33 cellular contexts compared by ENCODE assay signal in genomic region chr6:21995318-21995717, GRCh38.
"Had no signal": no experiment of that assay in that cellular context is flagged by ENCODE, and none has a peak within 500 bp of the region (broad histone marks: within the 10 kb centered on the region; RNA-seq: fewer than 3 reads in every experiment).

No MANE protein-coding gene starts in this region.

- H3K4me1 ChIP-seq: breast epithelium, foreskin keratinocyte had no signal

- H3K27me3 Mint-ChIP-seq: activated CD8-positive, alpha-beta T cell treated with anti-CD3 and anti-CD28 coated beads for 36 hours; activated naive CD4-positive, alpha-beta T cell treated with anti-CD3 and anti-CD28 coated beads, Interleukin-2, amount 10 ng/mL, durations not matched to agents 7 days and 5 days; brain; central memory CD8-positive, alpha-beta T cell; dendritic cell treated with granulocyte-macrophage colony-stimulating factor and Interleukin-4, amounts not matched to agents 40 ng/mL and 50 ng/mL, for 4 days had no signal

- H3K9me3 ChIP-seq: ascending aorta, breast epithelium, esophagus muscularis mucosa, gastrocnemius medialis, heart left ventricle had no signal

- H3K27ac ChIP-seq: ascending aorta, breast epithelium, coronary artery, dorsolateral prefrontal cortex, esophagus muscularis mucosa, foreskin keratinocyte, gastrocnemius medialis, heart left ventricle, WERI-Rb-1 had no signal

- H3K36me3 Mint-ChIP-seq: activated naive CD4-positive, alpha-beta T cell treated with anti-CD3 and anti-CD28 coated beads, Interleukin-2, amount 10 ng/mL, durations not matched to agents 7 days and 5 days; activated naive CD4-positive, alpha-beta T cell treated with anti-CD3 and anti-CD28 coated beads, Interleukin-2, amount 50 U/mL, for 72 hours; activated naive CD8-positive, alpha-beta T cell treated with anti-CD3 and anti-CD28 coated beads, Interleukin-2, amount 10 ng/mL, durations not matched to agents 7 days and 5 days had no signal

- H3K27ac Mint-ChIP-seq: activated B cell treated with CpG ODN at 0.5 μM for 24 hours; activated CD8-positive, alpha-beta T cell treated with anti-CD3 and anti-CD28 coated beads for 36 hours; activated naive CD4-positive, alpha-beta T cell treated with anti-CD3 and anti-CD28 coated beads, Interleukin-2, amount 10 ng/mL, durations not matched to agents 7 days and 5 days; activated naive CD4-positive, alpha-beta T cell treated with anti-CD3 and anti-CD28 coated beads, Interleukin-2, amount 50 U/mL, for 72 hours; activated naive CD8-positive, alpha-beta T cell treated with anti-CD3 and anti-CD28 coated beads, Interleukin-2, amount 10 ng/mL, durations not matched to agents 7 days and 5 days; dendritic cell treated with granulocyte-macrophage colony-stimulating factor and Interleukin-4, amounts not matched to agents 40 ng/mL and 50 ng/mL, for 4 days; T-helper 17 cell; T-helper 2 cell treated with Interferon-gamma antibody and Interleukin-4, amounts not matched to agents 5 μg/mL and 100 μg/mL, for 36 hours had no signal

- DNase-seq: activated B cell treated with CpG ODN at 0.5 μM for 24 hours; activated CD4-positive, alpha-beta T cell treated with anti-CD3 and anti-CD28 coated beads for 48 hours; activated CD4-positive, alpha-beta T cell treated with anti-CD3 and anti-CD28 coated beads, Interleukin-2, amount 50 U/mL, for 1 hour; activated CD4-positive, alpha-beta T cell treated with anti-CD3 and anti-CD28 coated beads, Interleukin-2, amount 50 U/mL, for 48 hours; activated CD8-positive, alpha-beta memory T cell treated with anti-CD3 and anti-CD28 coated beads for 24 hours; activated CD8-positive, alpha-beta T cell treated with anti-CD3 and anti-CD28 coated beads for 36 hours; activated gamma-delta T cell; activated naive CD4-positive, alpha-beta T cell; activated naive CD4-positive, alpha-beta T cell treated with anti-CD3 and anti-CD28 coated beads, Interleukin-2, amount 10 ng/mL, durations not matched to agents 7 days and 5 days; activated naive CD8-positive, alpha-beta T cell treated with anti-CD3 and anti-CD28 coated beads, Interleukin-2, amount 10 ng/mL, durations not matched to agents 7 days and 5 days; activated T-cell treated with anti-CD3 and anti-CD28 coated beads, Interleukin-2, amount 50 U/mL, for 1 hour; activated T-cell treated with anti-CD3 and anti-CD28 coated beads, Interleukin-2, amount 50 U/mL, for 48 hours; dorsolateral prefrontal cortex; effector memory CD4-positive, alpha-beta T cell; erythroblast; foreskin keratinocyte; gastrocnemius medialis; glutamatergic neuron; heart left ventricle; T-helper 1 cell; T-helper 17 cell; T1000; WERI-Rb-1 had no signal

- H3K4me3 Mint-ChIP-seq: activated B cell treated with CpG ODN at 0.5 μM for 24 hours; activated CD8-positive, alpha-beta T cell treated with anti-CD3 and anti-CD28 coated beads for 36 hours; activated naive CD4-positive, alpha-beta T cell treated with anti-CD3 and anti-CD28 coated beads, Interleukin-2, amount 10 ng/mL, durations not matched to agents 7 days and 5 days; activated naive CD8-positive, alpha-beta T cell treated with anti-CD3 and anti-CD28 coated beads, Interleukin-2, amount 10 ng/mL, durations not matched to agents 7 days and 5 days; central memory CD8-positive, alpha-beta T cell; dendritic cell treated with granulocyte-macrophage colony-stimulating factor and Interleukin-4, amounts not matched to agents 40 ng/mL and 50 ng/mL, for 4 days; T-helper 17 cell; T-helper 2 cell treated with Interferon-gamma antibody and Interleukin-4, amounts not matched to agents 5 μg/mL and 100 μg/mL, for 36 hours had no signal

- H3K27me3 ChIP-seq: ascending aorta, breast epithelium, cardiac muscle cell, esophagus muscularis mucosa, foreskin keratinocyte, gastrocnemius medialis, heart left ventricle had no signal

- H3K36me3 ChIP-seq: ascending aorta, breast epithelium, cardiac muscle cell, esophagus muscularis mucosa, gastrocnemius medialis, heart left ventricle, WERI-Rb-1 had no signal

- H3K4me3 ChIP-seq: ascending aorta, breast epithelium, cardiac muscle cell, coronary artery, dorsolateral prefrontal cortex, esophagus muscularis mucosa, gastrocnemius medialis, heart left ventricle had no signal

- H3K4me1 Mint-ChIP-seq: activated B cell treated with CpG ODN at 0.5 μM for 24 hours; central memory CD8-positive, alpha-beta T cell; T-helper 17 cell had no signal

- H3K9me3 Mint-ChIP-seq: activated B cell treated with CpG ODN at 0.5 μM for 24 hours; activated CD8-positive, alpha-beta T cell treated with anti-CD3 and anti-CD28 coated beads for 36 hours; activated naive CD4-positive, alpha-beta T cell treated with anti-CD3 and anti-CD28 coated beads, Interleukin-2, amount 10 ng/mL, durations not matched to agents 7 days and 5 days; activated naive CD4-positive, alpha-beta T cell treated with anti-CD3 and anti-CD28 coated beads, Interleukin-2, amount 50 U/mL, for 72 hours; activated naive CD8-positive, alpha-beta T cell treated with anti-CD3 and anti-CD28 coated beads, Interleukin-2, amount 10 ng/mL, durations not matched to agents 7 days and 5 days; brain; central memory CD8-positive, alpha-beta T cell; dendritic cell treated with granulocyte-macrophage colony-stimulating factor and Interleukin-4, amounts not matched to agents 40 ng/mL and 50 ng/mL, for 4 days; T-helper 2 cell treated with Interferon-gamma antibody and Interleukin-4, amounts not matched to agents 5 μg/mL and 100 μg/mL, for 36 hours had no signal
